26 cellular contexts compared by ENCODE assay signal in genomic region chr3:175311404-175311803, GRCh38.
DNase-seq lines count a peak whose midpoint lies in the region; ATAC-seq, FAIRE-seq and TF ChIP-seq lines count a peak whose summit lies in the region.
"Had no signal": no experiment of that assay in that cellular context is flagged by ENCODE, and none has a peak within 500 bp of the region (broad histone marks: within the 10 kb centered on the region; RNA-seq: fewer than 3 reads in every experiment).

No MANE protein-coding gene starts in this region.

- BruUV-seq in A673 (replicated peaks; lab: Mats Ljungman, UMichigan), result no TSS peak
- BruUV-seq in IMR-90 (replicated peaks; lab: Mats Ljungman, UMichigan), result no TSS peak

- TF ChIP-seq POLR2A in IMR-90 (IDR thresholded peaks at IDR 0.05; ENCODE audit: low read depth, low read length), result no peak
- TF ChIP-seq POLR2A in upper lobe of left lung (IDR thresholded peaks at IDR 0.05), result no peak

- H3K27ac Mint-ChIP-seq in mesothelial cell of epicardium, result peak overlapping the region; percentile 68
- H3K27ac Mint-ChIP-seq: CD14-positive monocyte; CD4-positive, alpha-beta T cell had no signal

- no peak for TF ChIP-seq EP300 in upper lobe of left lung (IDR thresholded peaks at IDR 0.05)

- no peak overlapping the region for H2AK9ac ChIP-seq in IMR-90 (replicated peaks; ENCODE audit: low read depth, low read length, poor library complexity)

- H3K9me1 ChIP-seq in IMR-90 (ENCODE audit: insufficient read depth, low read length), result no peaks in the 10 kb centered on the region

- no peaks in the 10 kb centered on the region for H4K20me1 ChIP-seq in IMR-90 (ENCODE audit: insufficient read depth, low read length)
- H4K20me1 ChIP-seq: BLaER1 treated with 17β-estradiol and CSF1 and Interleukin-3, amounts not matched to agents 10 nM and 100 nM had no signal

- H3K4me1 Mint-ChIP-seq in mesothelial cell of epicardium, result peaks cover 13% of the 10 kb centered on the region
- H3K4me1 Mint-ChIP-seq: CD14-positive monocyte; CD8-positive, alpha-beta memory T cell had no signal

- H3K4me3 Mint-ChIP-seq in mesothelial cell of epicardium, result no peak overlapping the region
- H3K4me3 Mint-ChIP-seq: CD14-positive monocyte; CD4-positive, alpha-beta T cell; CD8-positive, alpha-beta memory T cell had no signal

- intact Hi-C loops in A673 (cut with micrococcal nuclease; ENCODE audit: unreplicated experiment) (no loop called here), IMR-90 (cut with micrococcal nuclease) (no loop called here)

- H3K79me1 ChIP-seq in IMR-90 (ENCODE audit: low read depth in 1 of 2, low read length in 2 of 2), result no peaks in the 10 kb centered on the region

- FAIRE-seq in small intestine (lab: Jason Lieb, UNC), result no peak
- FAIRE-seq: A204.1, D721Med, GM12878, GM19239, H1 had no signal

- no peak overlapping the region for H2BK5ac ChIP-seq in IMR-90 (ENCODE audit: low read depth, low read length, poor library complexity, severe bottlenecking)

- no peak overlapping the region for H3K14ac ChIP-seq in IMR-90 (replicated peaks; ENCODE audit: low read depth, low read length)

- H3K9me3 Mint-ChIP-seq in mesothelial cell of epicardium, result peaks cover 4% of the 10 kb centered on the region

- H3K9ac ChIP-seq in IMR-90 (ENCODE audit: low read depth, low read length) (no peak overlapping the region), SK-N-MC (ENCODE audit: insufficient read length) (peak overlapping the region; percentile 16)
- H3K9ac ChIP-seq: BLaER1 treated with 17β-estradiol and CSF1 and Interleukin-3, amounts not matched to agents 10 nM and 100 nM; GM23248 had no signal

- CTCF ChIA-PET in A673 (lab: Charles Lee), result no interaction called here
- CTCF ChIA-PET in IMR-90 (lab: Yijun Ruan, JAX), result interaction anchor here (0.6 kb wide), 1 partner anchor 442 kb away, joined by 3 read pairs; no protein-coding TSS in a partner anchor

- no peak overlapping the region for H3K56ac ChIP-seq in IMR-90 (ENCODE audit: extremely low read depth, insufficient read depth, low read length)

- no peaks in the 10 kb centered on the region for H3K27me3 Mint-ChIP-seq in mesothelial cell of epicardium (ENCODE audit: low read depth)
- H3K27me3 Mint-ChIP-seq: CD4-positive, alpha-beta T cell; CD8-positive, alpha-beta memory T cell had no signal

- H2AFZ ChIP-seq in IMR-90 (replicated peaks; ENCODE audit: low read length, poor library complexity), result no peak overlapping the region
- H2AFZ ChIP-seq: GM23248 had no signal

- peak; percentile 50 for DNase-seq in A673 (ENCODE audit: low spot score)
- no peak for DNase-seq in IMR-90
- peak; percentile 87 for DNase-seq in SK-N-MC (ENCODE audit: low read depth, low spot score)
- DNase-seq in mesothelial cell of epicardium (ENCODE audit: low spot score in 2 of 2, unreplicated experiment in 2 of 2), result no peak
- DNase-seq in caudate nucleus (lab: John Stamatoyannopoulos, UW), result no peak
- no peak for DNase-seq in upper lobe of left lung
- no peak for DNase-seq in small intestine
- DNase-seq: ACHN; AML-193; BE2C; CD4-positive, alpha-beta T cell; CD8-positive, alpha-beta memory T cell; DMS 273 treated with DMSO at 0.1 percent for 48 hours; DMS79; EL; GDM1; GM23248; H7; HCEC 1CT had no signal

- ATAC-seq in IMR-90 (ENCODE audit: low read depth) (no peak), upper lobe of left lung (ENCODE audit: low FRiP score in 2 of 2) (no peak)
- ATAC-seq: GM12878 had no signal

- no peak overlapping the region for H3K4me2 ChIP-seq in IMR-90 (ENCODE audit: low read depth, low read length)
- H3K4me2 ChIP-seq: BLaER1 treated with 17β-estradiol and CSF1 and Interleukin-3, amounts not matched to agents 10 nM and 100 nM had no signal

- in situ Hi-C loops in IMR-90 (cut with MboI; ENCODE audit: low sequenced_read_pairs), result no loop called here

- no peak overlapping the region for H3K4me3 ChIP-seq in A673 (ENCODE audit: low read depth, low read length, poor library complexity, severe bottlenecking)
- no peak overlapping the region for H3K4me3 ChIP-seq in IMR-90 (ENCODE audit: insufficient read depth, low read depth, low read length)
- H3K4me3 ChIP-seq in SK-N-MC, result peak overlapping the region; percentile 65
- H3K4me3 ChIP-seq in upper lobe of left lung, result no peak overlapping the region
- no peak overlapping the region for H3K4me3 ChIP-seq in small intestine (ENCODE audit: low read depth in 1 of 2, low read length in 2 of 2)
- H3K4me3 ChIP-seq: BLaER1 treated with 17β-estradiol and CSF1 and Interleukin-3, amounts not matched to agents 10 nM and 100 nM; GM12878; GM23248 had no signal

- H3K4me1 ChIP-seq in A673 (ENCODE audit: insufficient read depth, low read length, poor library complexity, severe bottlenecking) (peaks cover 20% of the 10 kb centered on the region), IMR-90 (ENCODE audit: control insufficient read depth, insufficient read depth, low read length) (no peaks in the 10 kb centered on the region; the same call in 1 of the 2 replicates), upper lobe of left lung (no peaks in the 10 kb centered on the region), small intestine (ENCODE audit: control insufficient read depth in 2 of 2, insufficient read depth in 1 of 2, low read depth in 1 of 2, low read length in 1 of 2) (no peaks in the 10 kb centered on the region)

- H3K36me3 ChIP-seq in A673 (ENCODE audit: insufficient read depth, low read length, poor library complexity, severe bottlenecking) (no peaks in the 10 kb centered on the region), IMR-90 (ENCODE audit: control insufficient read depth, insufficient read depth, low read length) (no peaks in the 10 kb centered on the region), SK-N-MC (ENCODE audit: insufficient read depth, low read length) (no peaks in the 10 kb centered on the region), upper lobe of left lung (no peaks in the 10 kb centered on the region), small intestine (ENCODE audit: control insufficient read depth in 2 of 2, insufficient read depth in 2 of 2, low read length in 2 of 2) (no peaks in the 10 kb centered on the region)
- H3K36me3 ChIP-seq: BE2C; BLaER1 treated with 17β-estradiol and CSF1 and Interleukin-3, amounts not matched to agents 10 nM and 100 nM had no signal

- H2BK120ac ChIP-seq in IMR-90 (ENCODE audit: low read depth, low read length), result 0 out of 2 replicates have a peak overlapping the region, but pooled peaks have one; percentile 8

- H4K91ac ChIP-seq in IMR-90 (ENCODE audit: insufficient read depth, low read depth, low read length), result no peak overlapping the region

- no peak for TF ChIP-seq CTCF in A673 (conservative IDR thresholded peaks at IDR 0.05; ENCODE audit: low read depth, low read length)
- no peak for TF ChIP-seq CTCF in IMR-90 (conservative IDR thresholded peaks at IDR 0.05; ENCODE audit: low read depth, low read length)
- no peak for TF ChIP-seq CTCF in mesothelial cell of epicardium (IDR thresholded peaks at IDR 0.05; ENCODE audit: unreplicated experiment)
- no peak for TF ChIP-seq CTCF in upper lobe of left lung (IDR thresholded peaks at IDR 0.05)

- H3K36me3 Mint-ChIP-seq in mesothelial cell of epicardium, result no peaks in the 10 kb centered on the region
- H3K36me3 Mint-ChIP-seq: CD14-positive monocyte; CD8-positive, alpha-beta memory T cell had no signal

- dilution Hi-C loops in IMR-90 (cut with HindIII; ENCODE audit: low sequenced_read_pairs, unreplicated experiment), result no loop called here

- H3K27me3 ChIP-seq in A673 (replicated peaks; ENCODE audit: insufficient read depth, low read depth, low read length, poor library complexity) (no peaks in the 10 kb centered on the region), IMR-90 (ENCODE audit: control insufficient read depth, insufficient read depth, low read length) (no peaks in the 10 kb centered on the region), upper lobe of left lung (no peaks in the 10 kb centered on the region), small intestine (ENCODE audit: control insufficient read depth in 2 of 2, insufficient read depth in 2 of 2, low read length in 2 of 2) (no peaks in the 10 kb centered on the region)
- H3K27me3 ChIP-seq: BE2C; BLaER1 treated with 17β-estradiol and CSF1 and Interleukin-3, amounts not matched to agents 10 nM and 100 nM had no signal

- H4K5ac ChIP-seq in IMR-90 (ENCODE audit: low read depth, low read length), result no peak overlapping the region

- H3K9me3 ChIP-seq in A673 (ENCODE audit: low read depth, low read length, poor library complexity, severe bottlenecking) (no peaks in the 10 kb centered on the region), IMR-90 (ENCODE audit: control insufficient read depth, insufficient read depth, low read length) (no peaks in the 10 kb centered on the region), SK-N-MC (ENCODE audit: low read depth, low read length) (no peaks in the 10 kb centered on the region), upper lobe of left lung (no peaks in the 10 kb centered on the region), small intestine (ENCODE audit: control insufficient read depth, low read depth) (no peaks in the 10 kb centered on the region)
- H3K9me3 ChIP-seq: BE2C had no signal

- no peak overlapping the region for H3K23ac ChIP-seq in IMR-90 (ENCODE audit: low read depth, low read length)

- WGBS in IMR-90 (ENCODE audit: extremely low coverage in 2 of 2, insufficient read length in 1 of 2), 2 experiments, result no CpG with 5 or more reads among the region's 1 CpG
- 81 to 92% methylated on average over 1 of the region's 1 CpG for WGBS in upper lobe of left lung, 2 donors
- WGBS in small intestine, 3 donors, result 79 to 93% (median 85%) methylated on average over 1 of the region's 1 CpG

- POLR2A ChIA-PET in A673 (lab: Charles Lee; ENCODE audit: low non-redundant PET) (no interaction called here), IMR-90 (lab: Charles Lee; ENCODE audit: unreplicated experiment) (no interaction called here)

- no peak overlapping the region for H2BK15ac ChIP-seq in IMR-90 (ENCODE audit: low read depth, low read length)

- H3K27ac ChIP-seq in A673 (ENCODE audit: low read depth, low read length, poor library complexity, severe bottlenecking) (peak overlapping the region; percentile 69), IMR-90 (ENCODE audit: insufficient read depth, low read length) (no peak overlapping the region), SK-N-MC (peak overlapping the region; percentile 98), caudate nucleus (ENCODE audit: low read depth, low read length) (no peak overlapping the region), upper lobe of left lung (no peak overlapping the region), small intestine (ENCODE audit: low read depth in 1 of 2, low read length in 1 of 2) (no peak overlapping the region)
- H3K27ac ChIP-seq: BLaER1 treated with 17β-estradiol and CSF1 and Interleukin-3, amounts not matched to agents 10 nM and 100 nM; GM23248 had no signal

- H2AK5ac ChIP-seq in IMR-90 (ENCODE audit: low read depth, low read length), result no peak overlapping the region

- no peak overlapping the region for H3K18ac ChIP-seq in IMR-90 (ENCODE audit: low read depth, low read length)

- H4K8ac ChIP-seq in IMR-90 (ENCODE audit: low read depth in 2 of 2, low read length in 2 of 2), result 0 out of 4 replicates have a peak overlapping the region, but pooled peaks of 1 of the 2 experiments have one; percentile 33

- no peak overlapping the region for H2BK20ac ChIP-seq in IMR-90 (ENCODE audit: low read depth, low read length)

- TF ChIP-seq RAD21 in IMR-90 (IDR thresholded peaks at IDR 0.05; ENCODE audit: low read length), result no peak

- H3K4ac ChIP-seq in IMR-90 (ENCODE audit: low read depth, low read length), result no peak overlapping the region

Comparison
In these comparisons a context has a peak if more than half of its experiments do, and no peak if none do; other contexts are left out.
1. DNase-seq: peak in A673 (single experiment) and SK-N-MC (single experiment); none in IMR-90 (single experiment), mesothelial cell of epicardium (0 of 2), caudate nucleus (0 of 61), upper lobe of left lung (0 of 2) and small intestine (single experiment).
2. H3K27ac ChIP-seq: peak in A673 (single experiment) and SK-N-MC (single experiment); none in IMR-90 (single experiment), caudate nucleus (single experiment), upper lobe of left lung (0 of 4) and small intestine (0 of 2).